16 cellular contexts compared by ENCODE assay signal in genomic region chr12:64938179-64938578, GRCh38.
DNase-seq lines count a peak whose midpoint lies in the region; ATAC-seq and TF ChIP-seq lines count a peak whose summit lies in the region.
"Had no signal": no experiment of that assay in that cellular context is flagged by ENCODE, and none has a peak within 500 bp of the region (broad histone marks: within the 10 kb centered on the region; RNA-seq: fewer than 3 reads in every experiment).

No MANE protein-coding gene starts in this region.

- H3K27me3 Mint-ChIP-seq in WTC11 (ENCODE audit: low read depth): peaks cover 2% of the 10 kb centered on the region; the same call in 1 of the 2 replicates
- no peaks in the 10 kb centered on the region for H3K27me3 Mint-ChIP-seq in activated T-cell treated with anti-CD3 and anti-CD28 coated beads, Interleukin-2, amount 50 U/mL, for 4 hours (ENCODE audit: low read depth)

- H3K9me2 ChIP-seq in HCT116 (ENCODE audit: insufficient read depth): no peaks in the 10 kb centered on the region
- H3K9me2 ChIP-seq in PC-3 (replicated peaks; ENCODE audit: low read length): no peaks in the 10 kb centered on the region

- no peak for TF ChIP-seq RAD21 in HCT116 (IDR thresholded peaks at IDR 0.05; ENCODE audit: low read depth)

- H3K36me3 ChIP-seq in HCT116 (ENCODE audit: control insufficient read depth in 1 of 2, insufficient read depth in 2 of 2, low read length in 2 of 2) (no peaks in the 10 kb centered on the region), PC-3 (ENCODE audit: low read depth, low read length) (no peaks in the 10 kb centered on the region)

- DNase-seq in HCT116 (ENCODE audit: low read depth, low spot score): no peak
- DNase-seq in PC-3: no peak
- no peak for DNase-seq in WTC11 (ENCODE audit: low spot score)
- no peak for DNase-seq in omental fat pad (ENCODE audit: low spot score)
- no peak for DNase-seq in NCI-H2029 (lab: John Stamatoyannopoulos, UW)
- DNase-seq in activated T-cell treated with anti-CD3 and anti-CD28 coated beads, Interleukin-2, amount 50 U/mL, for 4 hours: no peak
- no peak for DNase-seq in NCI-H128 (lab: John Stamatoyannopoulos, UW; ENCODE audit: unreplicated experiment)
- DNase-seq: AML-193; Calu3; CD4-positive, alpha-beta memory T cell; DND-41; EL had no signal

- POLR2A ChIA-PET in HCT116 (lab: Charles Lee) (no interaction called here), PC-3 (lab: Charles Lee; ENCODE audit: unreplicated experiment) (no interaction called here), WTC11 (lab: Charles Lee) (no interaction called here)

- no peaks in the 10 kb centered on the region for H3F3A ChIP-seq in PC-3 (ENCODE audit: low read length, unreplicated experiment)

- H3K9ac ChIP-seq in HCT116 (ENCODE audit: low read length) (no peak overlapping the region), PC-3 (ENCODE audit: low read length) (no peak overlapping the region)

- no peak for TF ChIP-seq POLR2A in HCT116 (IDR thresholded peaks at IDR 0.05; ENCODE audit: borderline replicate concordance, extremely low read depth, insufficient read depth, insufficient read length)

- H3K27ac ChIP-seq in C4-2B (peak overlapping the region; percentile 39; the same call in 1 of the 2 replicates), HCT116 (ENCODE audit: low read depth, low read length) (no peak overlapping the region), PC-3 (ENCODE audit: low read length) (no peak overlapping the region)
- H3K27ac ChIP-seq: 22Rv1, A549 had no signal

- H3K4me3 ChIP-seq in HCT116 (replicated peaks in 1 of 2; ENCODE audit: low read depth in 1 of 2, low read length in 2 of 2): no peak overlapping the region
- H3K4me3 ChIP-seq in PC-3 (ENCODE audit: low read length): no peak overlapping the region
- H3K4me3 ChIP-seq: A549 had no signal

- H4K20me1 ChIP-seq in HCT116 (ENCODE audit: insufficient read depth): no peaks in the 10 kb centered on the region
- no peaks in the 10 kb centered on the region for H4K20me1 ChIP-seq in PC-3 (ENCODE audit: low read length)

- H3K4me2 ChIP-seq in HCT116 (ENCODE audit: low read length) (no peak overlapping the region), PC-3 (ENCODE audit: low read length) (no peak overlapping the region)
- H3K4me2 ChIP-seq: A549 had no signal

- ATAC-seq in HCT116 (0 out of 2 replicates have a peak, but pooled peaks have one; percentile 42), PC-3 (no peak; the same call in 1 of the 2 replicates), WTC11 (peak; percentile 75), omental fat pad (ENCODE audit: low FRiP score) (no peak)
- ATAC-seq in activated T-cell treated with anti-CD3 and anti-CD28 coated beads, Interleukin-2, amount 50 U/mL, for 4 hours: no peak
- ATAC-seq: A549 had no signal

- intact Hi-C loops in HCT116 (cut with micrococcal nuclease): no loop called here
- intact Hi-C loops in PC-3 (cut with micrococcal nuclease): no loop called here

- H3K9me3 Mint-ChIP-seq in WTC11: peaks cover 12% of the 10 kb centered on the region
- no peaks in the 10 kb centered on the region for H3K9me3 Mint-ChIP-seq in activated T-cell treated with anti-CD3 and anti-CD28 coated beads, Interleukin-2, amount 50 U/mL, for 4 hours
- H3K9me3 Mint-ChIP-seq: CD4-positive, alpha-beta memory T cell had no signal

- no peaks in the 10 kb centered on the region for H3K36me3 Mint-ChIP-seq in WTC11
- no peaks in the 10 kb centered on the region for H3K36me3 Mint-ChIP-seq in activated T-cell treated with anti-CD3 and anti-CD28 coated beads, Interleukin-2, amount 50 U/mL, for 4 hours (ENCODE audit: insufficient read depth)
- H3K36me3 Mint-ChIP-seq: CD14-positive monocyte; CD4-positive, alpha-beta memory T cell had no signal

- H3K4me3 Mint-ChIP-seq in WTC11: no peak overlapping the region
- H3K4me3 Mint-ChIP-seq in activated T-cell treated with anti-CD3 and anti-CD28 coated beads, Interleukin-2, amount 50 U/mL, for 4 hours: no peak overlapping the region
- H3K4me3 Mint-ChIP-seq: CD14-positive monocyte; CD4-positive, alpha-beta memory T cell had no signal

- no peak overlapping the region for H2AFZ ChIP-seq in HCT116 (ENCODE audit: low read depth, low read length, poor library complexity, severe bottlenecking)
- H2AFZ ChIP-seq in PC-3 (ENCODE audit: low read length): no peak overlapping the region

- CTCF ChIA-PET in HCT116 (lab: Charles Lee) (no interaction called here), PC-3 (lab: Charles Lee) (no interaction called here), WTC11 (lab: Charles Lee) (no interaction called here)

- no peak for TF ChIP-seq CTCF in C4-2B (conservative IDR thresholded peaks at IDR 0.05)
- TF ChIP-seq CTCF in HCT116 (IDR thresholded peaks at IDR 0.05 in 2 of 3, conservative IDR thresholded peaks at IDR 0.05 in 1 of 3; ENCODE audit: borderline replicate concordance in 1 of 3, insufficient read depth in 1 of 3, low read depth in 2 of 3, low read length in 2 of 3): no peak
- TF ChIP-seq CTCF in PC-3 (conservative IDR thresholded peaks at IDR 0.05; ENCODE audit: low read depth, low read length): 0 out of 2 replicates have a peak, but pooled peaks have one; percentile 10
- no peak for TF ChIP-seq CTCF in WTC11 (IDR thresholded peaks at IDR 0.05)
- TF ChIP-seq CTCF in omental fat pad (IDR thresholded peaks at IDR 0.05): no peak

- no peaks in the 10 kb centered on the region for H3K27me3 ChIP-seq in HCT116 (ENCODE audit: insufficient read depth, low read length)
- no peaks in the 10 kb centered on the region for H3K27me3 ChIP-seq in PC-3 (ENCODE audit: low read length)

- BruUV-seq in HCT116 (replicated peaks; lab: Mats Ljungman, UMichigan) (no TSS peak), PC-3 (replicated peaks; lab: Mats Ljungman, UMichigan) (no TSS peak)

- H3K4me1 ChIP-seq in HCT116 (ENCODE audit: control insufficient read depth in 1 of 2, insufficient read depth in 2 of 2, low read length in 2 of 2) (no peaks in the 10 kb centered on the region), PC-3 (ENCODE audit: insufficient read depth, low read length) (no peaks in the 10 kb centered on the region)
- H3K4me1 ChIP-seq: A549 had no signal

- H3K4me1 Mint-ChIP-seq in WTC11: peaks cover 14% of the 10 kb centered on the region
- H3K4me1 Mint-ChIP-seq in activated T-cell treated with anti-CD3 and anti-CD28 coated beads, Interleukin-2, amount 50 U/mL, for 4 hours (ENCODE audit: low read depth): no peaks in the 10 kb centered on the region
- H3K4me1 Mint-ChIP-seq: CD14-positive monocyte; CD4-positive, alpha-beta memory T cell had no signal

- H3K27ac Mint-ChIP-seq in WTC11: no peak overlapping the region
- H3K27ac Mint-ChIP-seq: CD14-positive monocyte; CD4-positive, alpha-beta memory T cell had no signal

- RAD21 ChIA-PET in HCT116 (lab: Charles Lee; ENCODE audit: low non-redundant PET in 1 of 2, low total read pairs in 2 of 2, uncharacterized antibody in 2 of 2, unreplicated experiment in 2 of 2): no interaction called here

- H3K79me2 ChIP-seq in HCT116 (ENCODE audit: insufficient read depth, low read length) (no peaks in the 10 kb centered on the region), PC-3 (ENCODE audit: low read length) (no peaks in the 10 kb centered on the region)

- H3K9me3 ChIP-seq in HCT116 (ENCODE audit: control insufficient read depth in 1 of 2, insufficient read depth in 1 of 2, low read depth in 1 of 2, low read length in 2 of 2): no peaks in the 10 kb centered on the region
- no peaks in the 10 kb centered on the region for H3K9me3 ChIP-seq in PC-3 (ENCODE audit: low read length)

TF ChIP-seq in HCT116, 20 proteins besides CTCF, POLR2A, EP300 and RAD21 (continues in another document):
- TF ChIP-seq CEBPB (IDR thresholded peaks at IDR 0.05; ENCODE audit: low read depth) (no peak), TCF7L2 (IDR thresholded peaks at IDR 0.05; ENCODE audit: borderline replicate concordance, extremely low read depth, insufficient read depth, insufficient read length) (no peak), EZH2 (IDR thresholded peaks at IDR 0.05) (no peak), YY1 (IDR thresholded peaks at IDR 0.05; ENCODE audit: extremely low read depth, insufficient replicate concordance, low read depth, low read length) (no peak), CBX3 (IDR thresholded peaks at IDR 0.05; ENCODE audit: low read depth) (no peak), SRF (IDR thresholded peaks at IDR 0.05; ENCODE audit: low read depth) (no peak), EZH2phosphoT487 (IDR thresholded peaks at IDR 0.05; ENCODE audit: borderline replicate concordance) (no peak), EGR1 (IDR thresholded peaks at IDR 0.05; ENCODE audit: low read depth) (no peak), ZNF274 (IDR thresholded peaks at IDR 0.05; ENCODE audit: low read depth, low read length) (no peak)
- TF ChIP-seq, protein P1, sequence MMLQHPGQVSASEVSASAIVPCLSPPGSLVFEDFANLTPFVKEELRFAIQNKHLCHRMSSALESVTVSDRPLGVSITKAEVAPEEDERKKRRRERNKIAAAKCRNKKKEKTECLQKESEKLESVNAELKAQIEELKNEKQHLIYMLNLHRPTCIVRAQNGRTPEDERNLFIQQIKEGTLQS (IDR thresholded peaks at IDR 0.05): no peak

TF ChIP-seq in WTC11, 78 proteins besides CTCF, POLR2A, EP300 and RAD21 (continues in another document):
- TF ChIP-seq RELA (CRISPR knock-in tag; IDR thresholded peaks at IDR 0.05; ENCODE audit: borderline replicate concordance): no peak
- TF ChIP-seq TCF7 (CRISPR knock-in tag; IDR thresholded peaks at IDR 0.05; ENCODE audit: low read depth): no peak
- TF ChIP-seq SMAD3 (CRISPR knock-in tag; IDR thresholded peaks at IDR 0.05; ENCODE audit: borderline replicate concordance): no peak
- no peak for TF ChIP-seq PRRX2 (CRISPR knock-in tag; IDR thresholded peaks at IDR 0.05)
- TF ChIP-seq ZNF263 (CRISPR knock-in tag; IDR thresholded peaks at IDR 0.05; ENCODE audit: low read depth): no peak
- TF ChIP-seq ZSCAN18 (CRISPR knock-in tag; IDR thresholded peaks at IDR 0.05): no peak

Comparison
In these comparisons a context has a peak if more than half of its experiments do, and no peak if none do; other contexts are left out.
1. ATAC-seq: peak in HCT116 (single experiment) and WTC11 (single experiment); none in PC-3 (single experiment), omental fat pad (single experiment) and activated T-cell treated with anti-CD3 and anti-CD28 coated beads, Interleukin-2, amount 50 U/mL, for 4 hours (0 of 2).